34 cellular contexts compared by ENCODE assay signal in the genomic region with DNA sequence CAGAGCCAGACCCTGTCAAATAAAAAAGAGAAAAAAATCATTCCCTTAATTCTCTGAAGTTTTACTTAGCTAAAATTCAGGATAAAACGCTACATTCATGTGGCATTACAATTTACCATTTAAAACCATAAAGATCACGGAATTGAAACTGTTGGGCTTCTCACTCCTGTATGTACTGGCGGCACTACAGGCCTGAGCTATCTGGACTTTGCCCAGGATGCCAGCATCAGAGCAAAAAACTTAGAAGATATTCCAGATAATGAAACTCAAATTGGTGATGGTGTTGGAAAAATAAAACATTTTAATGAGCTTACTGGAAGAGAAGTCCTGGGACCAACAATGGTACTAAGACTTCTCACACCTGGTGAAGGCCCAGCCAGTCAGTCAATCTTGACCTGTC.
"Had no signal": no experiment of that assay in that cellular context is flagged by ENCODE, and none has a peak within 500 bp of the region (broad histone marks: within the 10 kb centered on the region; RNA-seq: fewer than 3 reads in every experiment).

No MANE protein-coding gene starts in this region.

- DNase-seq: Karpas-422, Kasumi-1, MG63, MM.1S, MV-4-11, NCI-H1048, NCI-H1092, NCI-H1092 treated with DMSO at 0.1 percent for 48 hours, NCI-H1105, NCI-H1105 treated with DMSO at 0.1 percent for 48 hours, NCI-H1417, NCI-H1417 treated with DMSO at 0.1 percent for 48 hours, NCI-H1436, NCI-H1436 treated with DMSO at 0.1 percent for 48 hours, NCI-H146, NCI-H1694, NCI-H1694 treated with DMSO at 0.1 percent for 48 hours, NCI-H187, NCI-H187 treated with DMSO at 0.1 percent for 48 hours, NCI-H1930, NCI-H2029, NCI-H2029 treated with DMSO at 0.1 percent for 48 hours, NCI-H2081, NCI-H2081 treated with DMSO at 0.1 percent for 48 hours, NCI-H2107, NCI-H2171, NCI-H2171 treated with DMSO at 0.1 percent for 48 hours, NCI-H2227 treated with DMSO at 0.1 percent for 48 hours, NCI-H226, NCI-H345, NCI-H446, NCI-H446 treated with DMSO at 0.1 percent for 48 hours, NCI-H510A had no signal

- H3K27me3 ChIP-seq: MG63 had no signal

- H3K9ac ChIP-seq: KMS-11 had no signal

- H3K36me3 ChIP-seq: MG63 had no signal

- H3K4me2 ChIP-seq: KMS-11 had no signal

- H3K27ac ChIP-seq: KMS-11 had no signal

- H3K4me3 ChIP-seq: MG63 had no signal

- H3K9me3 ChIP-seq: MG63 had no signal
